Comparison of ENCODE assay signal across 6 cellular contexts in the genomic region with DNA sequence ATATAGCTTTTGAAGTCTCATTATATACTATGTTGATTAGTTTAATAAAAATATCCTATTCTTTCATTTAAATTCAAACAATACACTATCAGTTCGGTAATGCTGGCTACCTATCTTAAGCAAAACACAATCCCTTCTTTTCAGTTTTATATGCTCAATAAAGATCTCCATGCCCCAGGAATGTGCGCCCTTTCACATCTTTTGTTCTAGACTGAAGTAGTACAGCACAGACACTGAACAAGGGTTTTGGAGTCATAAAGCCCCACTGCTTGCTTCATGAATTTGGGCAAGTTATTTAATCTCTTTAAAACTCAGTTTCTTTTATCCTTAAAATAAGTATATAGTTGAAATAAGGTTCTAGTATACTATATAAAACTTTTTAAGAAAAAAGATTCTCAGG.
"Had no signal": no experiment of that assay in that cellular context is flagged by ENCODE, and none has a peak within 500 bp of the region (broad histone marks: within the 10 kb centered on the region; RNA-seq: fewer than 3 reads in every experiment).

No MANE protein-coding gene starts in this region.

- H3K36me3 Mint-ChIP-seq: IgD-negative memory B cell had no signal

- DNase-seq: IMR-90, KBM-7, KG1 had no signal

- H3K4me3 ChIP-seq: K562 had no signal

- H3K27ac ChIP-seq: HL-60 had no signal

- H3K9me3 Mint-ChIP-seq: IgD-negative memory B cell had no signal

- H3K27me3 Mint-ChIP-seq: IgD-negative memory B cell had no signal

- H3K27ac Mint-ChIP-seq: IgD-negative memory B cell had no signal

- H3K4me3 Mint-ChIP-seq: IgD-negative memory B cell had no signal
